In genomic region chr4:83603130-83603529, GRCh38 we compare ENCODE assay signal across 16 cellular contexts.
"Had no signal": no experiment of that assay in that cellular context is flagged by ENCODE, and none has a peak within 500 bp of the region (broad histone marks: within the 10 kb centered on the region; RNA-seq: fewer than 3 reads in every experiment).

No MANE protein-coding gene starts in this region.

- H3K4me3 ChIP-seq: hepatocyte, stomach, thoracic aorta had no signal

- H3K27me3 ChIP-seq: hepatocyte, stomach had no signal

- ATAC-seq: activated naive CD8-positive, alpha-beta T cell treated with anti-CD3 and anti-CD28 coated beads, Interleukin-2, amount 50 U/mL, for 24 hours; activated T-helper 17 cell treated with anti-CD3 and anti-CD28 coated beads, Interleukin-2, amount 50 U/mL, for 72 hours; left ventricle myocardium superior; natural killer cell; sciatic nerve; T-cell had no signal

- DNase-seq: activated CD4-positive, alpha-beta T cell treated with anti-CD3 and anti-CD28 coated beads for 1 hour; activated CD4-positive, alpha-beta T cell treated with anti-CD3 and anti-CD28 coated beads, Interleukin-2, amount 50 U/mL, for 48 hours; activated naive CD4-positive, alpha-beta T cell treated with anti-CD3 and anti-CD28 coated beads for 36 hours; activated naive CD8-positive, alpha-beta T cell treated with anti-CD3 and anti-CD28 coated beads, Interleukin-2, amount 50 U/mL, for 24 hours; left ventricle myocardium superior; natural killer cell; occipital lobe; stimulated activated CD4-positive, alpha-beta T cell treated with anti-CD3 and anti-CD28 coated beads, Interleukin-12 subunit alpha, Interleukin-12 subunit beta, amount 100 ng/mL, for 4 hours; stimulated activated CD4-positive, alpha-beta T cell treated with anti-CD3 and anti-CD28 coated beads, Interleukin-2, amount 100 ng/mL, for 24 hours; stomach; T-cell; T-helper 9 cell had no signal

- H3K9me3 ChIP-seq: stomach, thoracic aorta had no signal

- H3K36me3 ChIP-seq: thoracic aorta had no signal

- H3K27ac ChIP-seq: hepatocyte, thoracic aorta had no signal
